Comparison of ENCODE assay signal across 1 cellular context in the genomic region with DNA sequence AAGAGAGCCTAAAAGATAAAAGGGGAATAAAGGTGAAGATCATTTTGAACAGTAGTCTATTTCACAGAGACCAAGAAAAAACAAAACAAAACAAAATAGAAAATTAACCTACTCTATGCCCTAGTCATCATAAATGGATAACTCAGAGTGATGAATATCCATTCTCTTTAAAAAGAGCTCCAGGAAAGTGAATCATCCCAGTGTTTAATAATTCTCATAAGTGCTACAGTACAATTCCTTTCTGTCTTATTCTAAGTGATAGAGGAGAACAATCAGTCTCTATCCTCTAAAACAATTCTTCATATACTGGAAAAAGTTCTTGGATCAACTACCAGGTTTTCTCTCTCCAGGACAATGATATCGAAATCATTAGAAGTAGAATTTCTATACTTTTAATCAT.
TF ChIP-seq lines count a peak whose summit lies in the region.

No MANE protein-coding gene starts in this region.

TF ChIP-seq in IMR-90, 13 proteins besides CTCF, POLR2A, EP300 and RAD21 (continued from another document):
- TF ChIP-seq, protein P1, sequence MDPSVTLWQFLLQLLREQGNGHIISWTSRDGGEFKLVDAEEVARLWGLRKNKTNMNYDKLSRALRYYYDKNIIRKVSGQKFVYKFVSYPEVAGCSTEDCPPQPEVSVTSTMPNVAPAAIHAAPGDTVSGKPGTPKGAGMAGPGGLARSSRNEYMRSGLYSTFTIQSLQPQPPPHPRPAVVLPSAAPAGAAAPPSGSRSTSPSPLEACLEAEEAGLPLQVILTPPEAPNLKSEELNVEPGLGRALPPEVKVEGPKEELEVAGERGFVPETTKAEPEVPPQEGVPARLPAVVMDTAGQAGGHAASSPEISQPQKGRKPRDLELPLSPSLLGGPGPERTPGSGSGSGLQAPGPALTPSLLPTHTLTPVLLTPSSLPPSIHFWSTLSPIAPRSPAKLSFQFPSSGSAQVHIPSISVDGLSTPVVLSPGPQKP (IDR thresholded peaks at IDR 0.05; ENCODE audit: borderline replicate concordance, low read depth, low read length) = no peak
- no peak for TF ChIP-seq BHLHE40 (IDR thresholded peaks at IDR 0.05; ENCODE audit: low read depth, low read length)
- no peak for TF ChIP-seq NFE2L2 (IDR thresholded peaks at IDR 0.05; ENCODE audit: low read depth, low read length)
- TF ChIP-seq MAFK (IDR thresholded peaks at IDR 0.05; ENCODE audit: low read depth, low read length) = no peak
- TF ChIP-seq RCOR1 (IDR thresholded peaks at IDR 0.05; ENCODE audit: insufficient replicate concordance, low read length) = no peak
- TF ChIP-seq MAZ (IDR thresholded peaks at IDR 0.05; ENCODE audit: borderline replicate concordance, low read depth, low read length) = no peak
TF ChIP-seq in IMR-90: peak in this region for 0.
